Comparison of ENCODE assay signal across 9 cellular contexts in the genomic region with DNA sequence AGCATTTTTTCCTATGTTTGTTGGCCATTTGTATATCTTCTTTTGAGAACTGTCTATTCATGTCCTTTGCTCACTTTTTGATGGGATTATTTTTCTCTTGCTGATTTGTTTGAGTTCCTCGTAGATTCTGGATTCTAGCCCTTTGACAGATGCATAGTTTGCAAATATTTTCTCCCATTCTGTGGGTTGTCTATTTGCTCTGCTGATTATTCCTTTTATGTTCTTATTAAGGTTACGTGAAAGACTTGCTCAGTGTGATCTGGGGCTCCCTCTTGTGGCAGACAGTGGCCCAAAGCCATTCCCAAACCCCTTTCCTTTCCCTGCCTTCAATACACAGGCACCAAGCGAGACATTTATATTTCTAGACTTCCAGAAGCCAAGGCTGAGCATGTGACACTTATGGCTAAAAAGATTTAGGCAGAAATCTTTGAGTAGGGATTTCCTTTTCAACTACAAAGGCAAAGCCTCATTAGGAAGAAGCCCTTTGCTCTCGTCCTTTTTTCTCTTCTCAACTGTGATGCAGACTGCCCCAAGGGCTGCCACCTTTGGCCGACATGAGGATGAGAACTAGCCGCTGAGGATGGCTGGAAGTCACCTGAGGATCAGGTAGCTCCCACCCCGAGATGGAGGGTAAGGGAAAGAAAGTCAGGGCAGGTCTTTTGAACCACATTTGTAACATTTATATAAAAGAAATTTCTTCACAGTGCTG. TPM values are rescaled to one million over a fixed set of nuclear protein-coding genes. Genes with fewer than 3 reads are reported as not detected.
A peak's percentile ranks its signal among the peaks of the same experiment; 100 is the strongest.
DNase-seq lines count a peak whose midpoint lies in the region; ATAC-seq and TF ChIP-seq lines count a peak whose summit lies in the region.
"Had no signal": no experiment of that assay in that cellular context is flagged by ENCODE, and none has a peak within 500 bp of the region (broad histone marks: within the 10 kb centered on the region; RNA-seq: fewer than 3 reads in every experiment).

No MANE protein-coding gene starts in this region.

- no peak overlapping the region for H3K27ac Mint-ChIP-seq in activated T-helper 1 cell treated with anti-CD3 and anti-CD28 coated beads, Interleukin-12 subunit alpha, Interleukin-12 subunit beta, Interleukin-2, Interleukin-4 antibody, amounts not matched to agents 30 ng/mL and 10 ng/mL and 1 ng/mL, durations not matched to agents 14 hours and 24 hours and 36 hours
- H3K27ac Mint-ChIP-seq: IgD-negative memory B cell had no signal

- no peaks in the 10 kb centered on the region for H3K9me3 Mint-ChIP-seq in activated T-helper 1 cell treated with anti-CD3 and anti-CD28 coated beads, Interleukin-12 subunit alpha, Interleukin-12 subunit beta, Interleukin-2, Interleukin-4 antibody, amounts not matched to agents 30 ng/mL and 10 ng/mL and 1 ng/mL, durations not matched to agents 14 hours and 24 hours and 36 hours

- CTCF ChIA-PET in BJ (lab: Yijun Ruan, JAX): interaction anchor here (0.5 to 2.6 kb wide), 9 partner anchors 9 to 603 kb away, joined by 3 to 9 read pairs (median 4); partner anchors contain the start of gene ST8SIA6

- TF ChIP-seq CTCF in BJ (IDR thresholded peaks at IDR 0.05; ENCODE audit: insufficient read depth, low read depth, low read length) (peak; percentile 94), fibroblast of the aortic adventitia (IDR thresholded peaks at IDR 0.05; ENCODE audit: insufficient read depth, low read length) (peak; percentile 93), upper lobe of right lung (IDR thresholded peaks at IDR 0.05) (peak; percentile 96)

- H3K27me3 Mint-ChIP-seq in activated T-helper 1 cell treated with anti-CD3 and anti-CD28 coated beads, Interleukin-12 subunit alpha, Interleukin-12 subunit beta, Interleukin-2, Interleukin-4 antibody, amounts not matched to agents 30 ng/mL and 10 ng/mL and 1 ng/mL, durations not matched to agents 14 hours and 24 hours and 36 hours (ENCODE audit: insufficient read depth): peaks cover 10% of the 10 kb centered on the region

- POLR2A ChIA-PET in BJ (lab: Charles Lee): no interaction called here

- ATAC-seq in GM21526 (IDR thresholded peaks at IDR 0.05; ENCODE audit: low FRiP score, unreplicated experiment) (peak; percentile 52), upper lobe of right lung (peak; percentile 79), HG03439 (IDR thresholded peaks at IDR 0.05; ENCODE audit: unreplicated experiment) (no peak)

- peaks cover 6% of the 10 kb centered on the region; the same call in 1 of the 2 replicates for H3K27me3 ChIP-seq in BJ (ENCODE audit: control insufficient read depth, insufficient read depth, low read length)
- no peaks in the 10 kb centered on the region for H3K27me3 ChIP-seq in upper lobe of right lung

- peaks cover 59% of the 10 kb centered on the region for H3K4me1 Mint-ChIP-seq in activated T-helper 1 cell treated with anti-CD3 and anti-CD28 coated beads, Interleukin-12 subunit alpha, Interleukin-12 subunit beta, Interleukin-2, Interleukin-4 antibody, amounts not matched to agents 30 ng/mL and 10 ng/mL and 1 ng/mL, durations not matched to agents 14 hours and 24 hours and 36 hours (ENCODE audit: low read depth)

- intact Hi-C loops in activated T-helper 1 cell treated with anti-CD3 and anti-CD28 coated beads, Interleukin-12 subunit alpha, Interleukin-12 subunit beta, Interleukin-2, Interleukin-4 antibody, amounts not matched to agents 30 ng/mL and 10 ng/mL and 1 ng/mL, durations not matched to agents 14 hours and 24 hours and 36 hours (cut with micrococcal nuclease): loop anchor here (1.0 to 5.0 kb wide), 5 partner anchors 22 to 602 kb away; no protein-coding TSS in a partner anchor
- intact Hi-C loops in upper lobe of right lung (cut with DNase I): no loop called here

- H3K27ac ChIP-seq in upper lobe of right lung: no peak overlapping the region

- H3K9me3 ChIP-seq in upper lobe of right lung: no peaks in the 10 kb centered on the region

- H3K4me3 Mint-ChIP-seq in activated T-helper 1 cell treated with anti-CD3 and anti-CD28 coated beads, Interleukin-12 subunit alpha, Interleukin-12 subunit beta, Interleukin-2, Interleukin-4 antibody, amounts not matched to agents 30 ng/mL and 10 ng/mL and 1 ng/mL, durations not matched to agents 14 hours and 24 hours and 36 hours: no peak overlapping the region

- H3K36me3 ChIP-seq in BJ (ENCODE audit: control insufficient read depth, insufficient read depth, low read length) (no peaks in the 10 kb centered on the region), upper lobe of right lung (no peaks in the 10 kb centered on the region)

- DNase-seq in BJ (ENCODE audit: low read depth) (peak; percentile 33), OCI-M1 (lab: John Stamatoyannopoulos, UW) (peak; percentile 90), fibroblast of the aortic adventitia (ENCODE audit: low read depth) (peak; percentile 83), non-pigmented ciliary epithelial cell (ENCODE audit: low read depth) (peak; percentile 52), upper lobe of right lung (peak; percentile 72)
- DNase-seq in activated T-helper 1 cell treated with anti-CD3 and anti-CD28 coated beads, Interleukin-12 subunit alpha, Interleukin-12 subunit beta, Interleukin-2, Interleukin-4 antibody, amounts not matched to agents 30 ng/mL and 10 ng/mL and 1 ng/mL, durations not matched to agents 14 hours and 24 hours and 36 hours (ENCODE audit: low spot score): peak; percentile 20

- H3K4me3 ChIP-seq in BJ (ENCODE audit: low read depth, low read length): no peak overlapping the region
- no peak overlapping the region for H3K4me3 ChIP-seq in fibroblast of the aortic adventitia (ENCODE audit: low read depth, low read length)
- no peak overlapping the region for H3K4me3 ChIP-seq in upper lobe of right lung

- no peaks in the 10 kb centered on the region for H3K36me3 Mint-ChIP-seq in activated T-helper 1 cell treated with anti-CD3 and anti-CD28 coated beads, Interleukin-12 subunit alpha, Interleukin-12 subunit beta, Interleukin-2, Interleukin-4 antibody, amounts not matched to agents 30 ng/mL and 10 ng/mL and 1 ng/mL, durations not matched to agents 14 hours and 24 hours and 36 hours (ENCODE audit: low read depth)
- H3K36me3 Mint-ChIP-seq: IgD-negative memory B cell had no signal

- peaks cover 8% of the 10 kb centered on the region for H3K4me1 ChIP-seq in upper lobe of right lung

RNA-seq across cellular contexts. Expression of gene ST8SIA6, which starts 23.6 kb away (rescaled TPM):
- 0.07 TPM in 1 of 2 replicates, not detected in the other for polyA plus RNA-seq in BJ (2011; rRNA removed)
- polyA minus RNA-seq in BJ (2011; rRNA and poly(A)+ RNA removed): 0.09 and 0.15 TPM in 2 replicates
- not detected in 2 replicates for total RNA-seq in activated T-helper 1 cell treated with anti-CD3 and anti-CD28 coated beads, Interleukin-12 subunit alpha, Interleukin-12 subunit beta, Interleukin-2, Interleukin-4 antibody, amounts not matched to agents 30 ng/mL and 10 ng/mL and 1 ng/mL, durations not matched to agents 14 hours and 24 hours and 36 hours
- 0.09 TPM in 1 of 2 replicates, not detected in the other for total RNA-seq in fibroblast of the aortic adventitia (ENCODE audit: low replicate concordance)
- total RNA-seq in upper lobe of right lung: 13.9 TPM
- polyA plus RNA-seq: IgD-negative memory B cell had no signal

Comparison
In these comparisons a context has a peak if more than half of its experiments do, and no peak if none do; other contexts are left out.
1. DNase-seq: peak in every context shown above with its lines; median percentile 90 in OCI-M1; 83 in fibroblast of the aortic adventitia; 72 in upper lobe of right lung; 52 in non-pigmented ciliary epithelial cell; 33 in BJ; 20 in activated T-helper 1 cell treated with anti-CD3 and anti-CD28 coated beads, Interleukin-12 subunit alpha, Interleukin-12 subunit beta, Interleukin-2, Interleukin-4 antibody, amounts not matched to agents 30 ng/mL and 10 ng/mL and 1 ng/mL, durations not matched to agents 14 hours and 24 hours and 36 hours.
2. RNA of gene ST8SIA6, which starts 23.6 kb away (total RNA-seq): 13.9 TPM in upper lobe of right lung (single experiment); 0.09 TPM in fibroblast of the aortic adventitia and not detected in activated T-helper 1 cell treated with anti-CD3 and anti-CD28 coated beads, Interleukin-12 subunit alpha, Interleukin-12 subunit beta, Interleukin-2, Interleukin-4 antibody, amounts not matched to agents 30 ng/mL and 10 ng/mL and 1 ng/mL, durations not matched to agents 14 hours and 24 hours and 36 hours; every median in the first group is over 10 times any median in the second.
3. Peak in every context shown above with its lines, with median percentiles within 50 percentile points of each other: CTCF ChIP-seq.